1 cellular context compared by ENCODE assay signal in the genomic region with DNA sequence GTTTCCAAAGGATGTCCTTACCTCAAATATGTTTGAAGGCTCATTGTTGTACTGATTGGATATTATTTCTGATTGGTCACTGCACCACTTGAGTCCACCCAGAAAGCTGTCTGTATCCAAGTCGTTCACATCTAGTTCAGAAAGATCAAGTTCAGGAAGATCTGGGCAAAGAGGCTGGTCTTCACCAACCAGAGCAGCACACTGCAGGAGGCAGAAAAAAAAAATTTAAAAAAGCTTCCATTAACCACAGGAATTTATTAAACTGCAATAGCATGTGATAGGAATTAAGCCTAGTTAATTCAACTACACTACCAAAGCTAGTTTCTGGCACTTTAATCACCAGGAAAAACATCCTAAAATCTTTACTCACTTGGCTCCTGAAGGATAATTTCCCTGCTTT.
TF ChIP-seq lines count a peak whose summit lies in the region.

No MANE protein-coding gene starts in this region.

TF ChIP-seq in HEK293T, 16 proteins besides CTCF, POLR2A, EP300 and RAD21 (continued from another document):
- TF ChIP-seq, protein P1, sequence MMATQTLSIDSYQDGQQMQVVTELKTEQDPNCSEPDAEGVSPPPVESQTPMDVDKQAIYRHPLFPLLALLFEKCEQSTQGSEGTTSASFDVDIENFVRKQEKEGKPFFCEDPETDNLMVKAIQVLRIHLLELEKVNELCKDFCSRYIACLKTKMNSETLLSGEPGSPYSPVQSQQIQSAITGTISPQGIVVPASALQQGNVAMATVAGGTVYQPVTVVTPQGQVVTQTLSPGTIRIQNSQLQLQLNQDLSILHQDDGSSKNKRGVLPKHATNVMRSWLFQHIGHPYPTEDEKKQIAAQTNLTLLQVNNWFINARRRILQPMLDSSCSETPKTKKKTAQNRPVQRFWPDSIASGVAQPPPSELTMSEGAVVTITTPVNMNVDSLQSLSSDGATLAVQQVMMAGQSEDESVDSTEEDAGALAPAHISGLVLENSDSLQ (IDR thresholded peaks at IDR 0.05) = no peak
- TF ChIP-seq LEF1 (IDR thresholded peaks at IDR 0.05; ENCODE audit: borderline replicate concordance) (no peak), ZNF384 (IDR thresholded peaks at IDR 0.05) (no peak), ELF4 (IDR thresholded peaks at IDR 0.05) (no peak)
